Comparison of ENCODE assay signal across 1 cellular context in the genomic region with DNA sequence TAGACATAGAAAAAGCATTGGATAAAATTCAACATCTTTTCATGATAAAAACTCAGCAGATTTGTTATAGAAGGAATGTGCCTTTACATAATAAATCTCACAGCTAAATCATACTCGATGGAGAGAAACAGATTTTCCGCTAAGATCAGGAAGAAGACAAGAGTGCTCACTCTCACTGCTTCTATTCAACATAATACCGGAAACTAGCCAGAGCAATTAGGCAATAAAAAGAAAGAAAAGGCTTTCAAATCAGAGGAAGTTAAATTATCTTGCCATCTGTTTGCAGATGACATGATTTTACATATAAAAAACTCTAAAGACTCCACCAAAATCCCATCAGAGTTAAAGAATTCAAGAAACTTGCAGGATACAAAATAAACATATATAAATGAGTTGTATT. TPM values are rescaled to one million over a fixed set of nuclear protein-coding genes. Genes with fewer than 3 reads are reported as not detected.
"Had no signal": no experiment of that assay in that cellular context is flagged by ENCODE, and none has a peak within 500 bp of the region (broad histone marks: within the 10 kb centered on the region; RNA-seq: fewer than 3 reads in every experiment).

No MANE protein-coding gene starts in this region.

RNA-seq across cellular contexts. Expression of a gene that starts 3.8 kb away (rescaled TPM):
- polyA plus RNA-seq: adipose tissue had no signal

RNA-seq across cellular contexts. Expression of a gene that starts 8.2 kb away (rescaled TPM):
- polyA plus RNA-seq: adipose tissue had no signal

RNA-seq across cellular contexts. Expression of a gene that starts 26.7 kb away (rescaled TPM):
- polyA plus RNA-seq: adipose tissue had no signal
